Comparison of ENCODE assay signal across 9 cellular contexts in genomic region chr1:209651148-209651547, GRCh38. TPM values are rescaled to one million over a fixed set of nuclear protein-coding genes. Genes with fewer than 3 reads are reported as not detected.
DNase-seq lines count a peak whose midpoint lies in the region; ATAC-seq, FAIRE-seq and TF ChIP-seq lines count a peak whose summit lies in the region.
"Had no signal": no experiment of that assay in that cellular context is flagged by ENCODE, and none has a peak within 500 bp of the region (broad histone marks: within the 10 kb centered on the region; RNA-seq: fewer than 3 reads in every experiment).

No MANE protein-coding gene starts in this region.

- H3K27ac ChIP-seq in ACC112 (ENCODE audit: low read depth, low read length) (peak overlapping the region; percentile 59), esophagus muscularis mucosa (replicated peaks in 1 of 4) (no peak overlapping the region), gastrocnemius medialis (peak overlapping the region in 2 of 4 donors; percentile 10 to 36)
- H3K27ac ChIP-seq: cardiac muscle cell had no signal

- no peaks in the 10 kb centered on the region for H3K79me2 ChIP-seq in ACC112 (ENCODE audit: control insufficient read depth, insufficient read depth, low read length, unreplicated experiment)

- TF ChIP-seq POLR2A in esophagus muscularis mucosa (IDR thresholded peaks at IDR 0.05; ENCODE audit: low read depth) (no peak), gastrocnemius medialis (IDR thresholded peaks at IDR 0.05) (no peak)

- ATAC-seq in GM19397 (IDR thresholded peaks at IDR 0.05; ENCODE audit: unreplicated experiment) = peak; percentile 63
- peak; percentile 40 to 41 for ATAC-seq in gastrocnemius medialis

- DNase-seq in HTR-8/SVneo (ENCODE audit: insufficient read length, low spot score) (peak; percentile 74), esophagus muscularis mucosa (ENCODE audit: extremely low spot score) (peak; percentile 94), gastrocnemius medialis (peak in 1 of 2 donors; percentile 61), NCI-H2107 (lab: John Stamatoyannopoulos, UW) (no peak)
- peak; percentile 92 for DNase-seq in activated CD4-positive, alpha-beta T cell treated with anti-CD3 and anti-CD28 coated beads, Interleukin-2, amount 10 ng/mL, durations not matched to agents 24 days and 14 days
- no peak for DNase-seq in central memory CD4-positive, alpha-beta T cell

- peak; percentile 76 for FAIRE-seq in HTR-8/SVneo (lab: Jason Lieb, UNC)

- H3K9me3 Mint-ChIP-seq in activated CD4-positive, alpha-beta T cell treated with anti-CD3 and anti-CD28 coated beads, Interleukin-2, amount 10 ng/mL, durations not matched to agents 24 days and 14 days = no peaks in the 10 kb centered on the region

- H3K36me3 ChIP-seq in ACC112 (ENCODE audit: insufficient read depth, low read length) = no peaks in the 10 kb centered on the region
- no peaks in the 10 kb centered on the region for H3K36me3 ChIP-seq in esophagus muscularis mucosa
- H3K36me3 ChIP-seq in gastrocnemius medialis = no peaks in the 10 kb centered on the region
- H3K36me3 ChIP-seq: cardiac muscle cell had no signal

- H3K27me3 Mint-ChIP-seq in activated CD4-positive, alpha-beta T cell treated with anti-CD3 and anti-CD28 coated beads, Interleukin-2, amount 10 ng/mL, durations not matched to agents 24 days and 14 days = no peaks in the 10 kb centered on the region

- H3K4me1 ChIP-seq in ACC112 (ENCODE audit: control insufficient read depth, insufficient read depth, low read length, unreplicated experiment) (peaks cover 51% of the 10 kb centered on the region), esophagus muscularis mucosa (peaks cover 32 to 60% (median 45%) of the 10 kb centered on the region in 4 donors), gastrocnemius medialis (peaks cover 49 to 53% of the 10 kb centered on the region in 2 donors)

- in situ Hi-C loops in gastrocnemius medialis (cut with MboI; ENCODE audit: low sequenced_read_pairs in 4 of 4) = no loop called here

- no peak overlapping the region for H2AFZ ChIP-seq in ACC112 (ENCODE audit: low read length, unreplicated experiment)

- TF ChIP-seq CTCF in esophagus muscularis mucosa (IDR thresholded peaks at IDR 0.05) (no peak), gastrocnemius medialis (IDR thresholded peaks at IDR 0.05 in 4 of 5, conservative IDR thresholded peaks at IDR 0.05 in 1 of 5) (no peak)

- H3K36me3 Mint-ChIP-seq in activated CD4-positive, alpha-beta T cell treated with anti-CD3 and anti-CD28 coated beads, Interleukin-2, amount 10 ng/mL, durations not matched to agents 24 days and 14 days (ENCODE audit: low read depth) = peaks cover 2% of the 10 kb centered on the region

- peak overlapping the region; percentile 56 for H3K4me3 Mint-ChIP-seq in activated CD4-positive, alpha-beta T cell treated with anti-CD3 and anti-CD28 coated beads, Interleukin-2, amount 10 ng/mL, durations not matched to agents 24 days and 14 days

- WGBS in esophagus muscularis mucosa = 50% methylated on average over 5 of the region's 5 CpGs

- peaks cover 64% of the 10 kb centered on the region for H3K4me1 Mint-ChIP-seq in activated CD4-positive, alpha-beta T cell treated with anti-CD3 and anti-CD28 coated beads, Interleukin-2, amount 10 ng/mL, durations not matched to agents 24 days and 14 days

- H3K9me3 ChIP-seq in esophagus muscularis mucosa = no peaks in the 10 kb centered on the region
- H3K9me3 ChIP-seq in gastrocnemius medialis = no peaks in the 10 kb centered on the region

- no peaks in the 10 kb centered on the region for H3K27me3 ChIP-seq in ACC112 (ENCODE audit: insufficient read depth, low read length)
- H3K27me3 ChIP-seq in esophagus muscularis mucosa = no peaks in the 10 kb centered on the region
- H3K27me3 ChIP-seq in gastrocnemius medialis = no peaks in the 10 kb centered on the region
- H3K27me3 ChIP-seq: cardiac muscle cell had no signal

- TF ChIP-seq EP300 in esophagus muscularis mucosa (IDR thresholded peaks at IDR 0.05) = no peak

- peak overlapping the region; percentile 73 for H3K27ac Mint-ChIP-seq in activated CD4-positive, alpha-beta T cell treated with anti-CD3 and anti-CD28 coated beads, Interleukin-2, amount 10 ng/mL, durations not matched to agents 24 days and 14 days

- H3K4me3 ChIP-seq in ACC112 (ENCODE audit: low read depth, low read length) (no peak overlapping the region), esophagus muscularis mucosa (no peak overlapping the region), gastrocnemius medialis (no peak overlapping the region)
- H3K4me3 ChIP-seq: cardiac muscle cell had no signal

- intact Hi-C loops in activated CD4-positive, alpha-beta T cell treated with anti-CD3 and anti-CD28 coated beads, Interleukin-2, amount 10 ng/mL, durations not matched to agents 24 days and 14 days (cut with micrococcal nuclease) = loop anchor here (1.0 to 2.0 kb wide), 4 partner anchors 8 to 96 kb away; no protein-coding TSS in a partner anchor
- intact Hi-C loops in esophagus muscularis mucosa (cut with DNase I) = no loop called here
- intact Hi-C loops in gastrocnemius medialis (cut with DNase I; ENCODE audit: low total_unique reads) = no loop called here

RNA-seq across cellular contexts. Expression of gene LAMB3, which starts 1.1 kb away (rescaled TPM):
- 20.3 and 21.0 TPM in 2 replicates for total RNA-seq in activated CD4-positive, alpha-beta T cell treated with anti-CD3 and anti-CD28 coated beads, Interleukin-2, amount 10 ng/mL, durations not matched to agents 24 days and 14 days
- total RNA-seq in esophagus muscularis mucosa (1 to 10 TPM in 1 of 4 donors, under 1 TPM in 3; 0.17 to 1.0 (median 0.52) TPM), gastrocnemius medialis (1 to 10 TPM in 1 of 4 donors, under 1 TPM in 3; 0.61 to 1.9 (median 0.72) TPM)

RNA-seq across cellular contexts. Expression of gene G0S2, which starts 24.1 kb away (rescaled TPM):
- 449 and 477 TPM in 2 replicates for total RNA-seq in activated CD4-positive, alpha-beta T cell treated with anti-CD3 and anti-CD28 coated beads, Interleukin-2, amount 10 ng/mL, durations not matched to agents 24 days and 14 days
- total RNA-seq in esophagus muscularis mucosa = 10 to 100 TPM in 2 of 4 donors, 1 to 10 TPM in 2; 4.9 to 28.5 (median 17.4) TPM
- total RNA-seq in gastrocnemius medialis = 1,000 to 10,000 TPM in 1 of 4 donors, 100 to 1,000 TPM in 1, 10 to 100 TPM in 2; 29.1 to 1,155 (median 83.4) TPM

RNA-seq across cellular contexts. Expression of gene HSD11B1, which starts 53.5 kb away (rescaled TPM):
- 15.1 TPM in 2 replicates for total RNA-seq in activated CD4-positive, alpha-beta T cell treated with anti-CD3 and anti-CD28 coated beads, Interleukin-2, amount 10 ng/mL, durations not matched to agents 24 days and 14 days
- total RNA-seq in esophagus muscularis mucosa = 10 to 100 TPM in 1 of 4 donors, 1 to 10 TPM in 3; 5.0 to 17.2 (median 6.2) TPM
- 10 to 100 TPM in 1 of 4 donors, 1 to 10 TPM in 3; 3.0 to 16.0 (median 6.8) TPM for total RNA-seq in gastrocnemius medialis
- total RNA-seq: cardiac muscle cell had no signal

Comparison
In these comparisons a context has a peak if more than half of its experiments do, and no peak if none do; other contexts are left out.
1. DNase-seq: peak in HTR-8/SVneo (single experiment), activated CD4-positive, alpha-beta T cell treated with anti-CD3 and anti-CD28 coated beads, Interleukin-2, amount 10 ng/mL, durations not matched to agents 24 days and 14 days (single experiment) and esophagus muscularis mucosa (single experiment); none in NCI-H2107 (single experiment) and central memory CD4-positive, alpha-beta T cell (single experiment).